ENCODE assay signal across 12 cellular contexts in genomic region chr1:156898151-156898550, GRCh38. TPM values are rescaled to one million over a fixed set of nuclear protein-coding genes. Genes with fewer than 3 reads are reported as not detected.
A peak's percentile ranks its signal among the peaks of the same experiment; 100 is the strongest.
DNase-seq lines count a peak whose midpoint lies in the region; ATAC-seq, FAIRE-seq and TF ChIP-seq lines count a peak whose summit lies in the region.
"Had no signal": no experiment of that assay in that cellular context is flagged by ENCODE, and none has a peak within 500 bp of the region (broad histone marks: within the 10 kb centered on the region; RNA-seq: fewer than 3 reads in every experiment).

No MANE protein-coding gene starts in this region.

- H3K4me1 Mint-ChIP-seq in activated CD4-positive, alpha-beta memory T cell treated with anti-CD3 and anti-CD28 coated beads, Interleukin-2, amount 10 ng/mL, durations not matched to agents 7 days and 5 days, result peaks cover 18% of the 10 kb centered on the region
- peaks cover 4% of the 10 kb centered on the region for H3K4me1 Mint-ChIP-seq in activated CD4-positive, alpha-beta memory T cell treated with anti-CD3 and anti-CD28 coated beads for 36 hours (ENCODE audit: low read depth)
- peaks cover 47% of the 10 kb centered on the region for H3K4me1 Mint-ChIP-seq in type B pancreatic cell (ENCODE audit: unreplicated experiment)

- no peaks in the 10 kb centered on the region for H3K9me3 ChIP-seq in HepG2 (ENCODE audit: low read length)

- POLR2A ChIA-PET in activated CD4-positive, alpha-beta memory T cell treated with anti-CD3 and anti-CD28 coated beads, Interleukin-2, amount 10 ng/mL, durations not matched to agents 7 days and 5 days (lab: Charles Lee), result no interaction called here
- POLR2A ChIA-PET in activated CD4-positive, alpha-beta memory T cell treated with anti-CD3 and anti-CD28 coated beads for 36 hours (lab: Charles Lee), result no interaction called here
- POLR2A ChIA-PET in HepG2 (lab: Yijun Ruan, JAX), result no interaction called here

- 67% methylated on average over 3 of the region's 13 CpGs for WGBS in HepG2 (ENCODE audit: low lambda C conversion rate)

- H3K36me3 ChIP-seq in bronchial epithelial cell (ENCODE audit: control insufficient read depth, insufficient read depth, low read length), result no peaks in the 10 kb centered on the region
- no peaks in the 10 kb centered on the region for H3K36me3 ChIP-seq in HepG2 (replicated peaks in 1 of 2; ENCODE audit: control insufficient read depth in 1 of 2, insufficient read depth in 2 of 2, low read length in 2 of 2)

- no peak overlapping the region for H3K27ac Mint-ChIP-seq in activated CD4-positive, alpha-beta memory T cell treated with anti-CD3 and anti-CD28 coated beads, Interleukin-2, amount 10 ng/mL, durations not matched to agents 7 days and 5 days
- H3K27ac Mint-ChIP-seq in activated CD4-positive, alpha-beta memory T cell treated with anti-CD3 and anti-CD28 coated beads for 36 hours, result no peak overlapping the region
- peak overlapping the region; percentile 71 for H3K27ac Mint-ChIP-seq in type B pancreatic cell

- TF ChIP-seq EP300 in HepG2 (IDR thresholded peaks at IDR 0.05; ENCODE audit: low read depth in 2 of 2, low read length in 2 of 2), result no peak
- TF ChIP-seq EP300 in HepG2 (CRISPR knock-in tag; IDR thresholded peaks at IDR 0.05; ENCODE audit: borderline replicate concordance), result no peak

- TF ChIP-seq RAD21 in HepG2 (CRISPR knock-in tag; IDR thresholded peaks at IDR 0.05), result no peak

- DNase-seq in activated CD4-positive, alpha-beta memory T cell treated with anti-CD3 and anti-CD28 coated beads, Interleukin-2, amount 10 ng/mL, durations not matched to agents 7 days and 5 days, result peak; percentile 20
- no peak for DNase-seq in activated CD4-positive, alpha-beta memory T cell treated with anti-CD3 and anti-CD28 coated beads for 36 hours
- DNase-seq in bronchial epithelial cell (ENCODE audit: low read depth) (peak; percentile 78), HepG2 (ENCODE audit: low spot score) (peak; percentile 29), type B pancreatic cell (ENCODE audit: extremely low spot score, unreplicated experiment) (no peak), RPMI8226 (no peak), ecto neural progenitor cell (ENCODE audit: low spot score) (no peak)
- DNase-seq: glutamatergic neuron, NCI-H748 treated with DMSO at 0.1 percent for 48 hours had no signal

- no peak overlapping the region for H3K27ac ChIP-seq in HepG2 (ENCODE audit: extremely low read length, insufficient read depth, low read length)

- intact Hi-C loops in activated CD4-positive, alpha-beta memory T cell treated with anti-CD3 and anti-CD28 coated beads for 36 hours (cut with micrococcal nuclease), result loop anchor here (10.0 kb wide), 1 partner anchor 213 kb away; no protein-coding TSS in a partner anchor
- intact Hi-C loops in HepG2 (cut with micrococcal nuclease; ENCODE audit: unreplicated experiment), result no loop called here

- FAIRE-seq in bronchial epithelial cell (lab: Jason Lieb, UNC), result no peak
- FAIRE-seq in HepG2 (lab: Jason Lieb, UNC), result no peak
- FAIRE-seq: A204.1 had no signal

- H3K27me3 ChIP-seq in bronchial epithelial cell (ENCODE audit: control insufficient read depth, insufficient read depth, low read length) (no peaks in the 10 kb centered on the region), HepG2 (ENCODE audit: control insufficient read depth in 1 of 2, insufficient read depth in 2 of 2, low read length in 2 of 2) (peaks cover 6 to 88% of the 10 kb centered on the region in 2 experiments)

- no peak overlapping the region for H2AFZ ChIP-seq in HepG2 (ENCODE audit: low read length)

- no peaks in the 10 kb centered on the region for H3K36me3 Mint-ChIP-seq in activated CD4-positive, alpha-beta memory T cell treated with anti-CD3 and anti-CD28 coated beads, Interleukin-2, amount 10 ng/mL, durations not matched to agents 7 days and 5 days (ENCODE audit: low read depth)
- no peaks in the 10 kb centered on the region for H3K36me3 Mint-ChIP-seq in activated CD4-positive, alpha-beta memory T cell treated with anti-CD3 and anti-CD28 coated beads for 36 hours
- no peaks in the 10 kb centered on the region for H3K36me3 Mint-ChIP-seq in type B pancreatic cell

- no TSS peak for BruUV-seq in HepG2 (replicated peaks; lab: Mats Ljungman, UMichigan)

- H3K4me1 ChIP-seq in HepG2 (ENCODE audit: insufficient read depth, low read length), result peaks cover 28% of the 10 kb centered on the region

- no peak for TF ChIP-seq POLR2A in HepG2 (IDR thresholded peaks at IDR 0.05; ENCODE audit: insufficient read depth in 1 of 2, low read depth in 2 of 2, low read length in 2 of 2)

- no peaks in the 10 kb centered on the region for H4K20me1 ChIP-seq in HepG2 (ENCODE audit: insufficient read depth, low read length)

- H3K9ac ChIP-seq in HepG2 (ENCODE audit: insufficient read depth, low read depth, low read length), result no peak overlapping the region

- H3K4me3 ChIP-seq in bronchial epithelial cell (ENCODE audit: low read depth, low read length) (no peak overlapping the region), HepG2 (replicated peaks in 1 of 3; ENCODE audit: insufficient read depth in 1 of 3, low read depth in 2 of 3, low read length in 3 of 3) (0 out of 6 replicates have a peak overlapping the region, but pooled peaks of 1 of the 3 experiments have one; percentile 3)

- H3K9me3 Mint-ChIP-seq in activated CD4-positive, alpha-beta memory T cell treated with anti-CD3 and anti-CD28 coated beads, Interleukin-2, amount 10 ng/mL, durations not matched to agents 7 days and 5 days, result no peaks in the 10 kb centered on the region
- no peaks in the 10 kb centered on the region for H3K9me3 Mint-ChIP-seq in activated CD4-positive, alpha-beta memory T cell treated with anti-CD3 and anti-CD28 coated beads for 36 hours
- H3K9me3 Mint-ChIP-seq in type B pancreatic cell, result no peaks in the 10 kb centered on the region

- CTCF ChIA-PET in activated CD4-positive, alpha-beta memory T cell treated with anti-CD3 and anti-CD28 coated beads, Interleukin-2, amount 10 ng/mL, durations not matched to agents 7 days and 5 days (lab: Charles Lee), result interaction anchor here (0.9 to 1.1 kb wide), 2 partner anchors 30 to 64 kb away, joined by 3 read pairs; no protein-coding TSS in a partner anchor
- CTCF ChIA-PET in activated CD4-positive, alpha-beta memory T cell treated with anti-CD3 and anti-CD28 coated beads for 36 hours (lab: Charles Lee), result interaction anchor here (1.0 to 1.9 kb wide), 6 partner anchors 8 to 101 kb away, joined by 3 to 9 read pairs (median 4); no protein-coding TSS in a partner anchor
- CTCF ChIA-PET in HepG2 (lab: Yijun Ruan, JAX; ENCODE audit: low intra/inter-chr PET ratio, low total read pairs), result no interaction called here

- H3K4me3 Mint-ChIP-seq in activated CD4-positive, alpha-beta memory T cell treated with anti-CD3 and anti-CD28 coated beads, Interleukin-2, amount 10 ng/mL, durations not matched to agents 7 days and 5 days, result no peak overlapping the region
- no peak overlapping the region for H3K4me3 Mint-ChIP-seq in activated CD4-positive, alpha-beta memory T cell treated with anti-CD3 and anti-CD28 coated beads for 36 hours
- H3K4me3 Mint-ChIP-seq in type B pancreatic cell, result no peak overlapping the region

- H3K79me2 ChIP-seq in HepG2 (ENCODE audit: insufficient read depth, low read length), result no peaks in the 10 kb centered on the region

- H3K4me2 ChIP-seq in HepG2 (ENCODE audit: low read depth, low read length), result peak overlapping the region; percentile 58

- peak; percentile 66 for ATAC-seq in HepG2
- ATAC-seq in HG03097 (IDR thresholded peaks at IDR 0.05; ENCODE audit: low FRiP score, unreplicated experiment), result no peak

- in situ Hi-C loops in HepG2 (cut with HindIII; ENCODE audit: extremely low pct_ligation_motif_present, low pct_unique_long_range_greater_than_20kb), result no loop called here

- peaks cover 43% of the 10 kb centered on the region for H3K27me3 Mint-ChIP-seq in activated CD4-positive, alpha-beta memory T cell treated with anti-CD3 and anti-CD28 coated beads, Interleukin-2, amount 10 ng/mL, durations not matched to agents 7 days and 5 days
- H3K27me3 Mint-ChIP-seq in activated CD4-positive, alpha-beta memory T cell treated with anti-CD3 and anti-CD28 coated beads for 36 hours, result peaks cover 37% of the 10 kb centered on the region
- peaks cover 50% of the 10 kb centered on the region for H3K27me3 Mint-ChIP-seq in type B pancreatic cell

- TF ChIP-seq CTCF in bronchial epithelial cell (IDR thresholded peaks at IDR 0.05; ENCODE audit: insufficient read depth, low read length, severe bottlenecking) (no peak), HepG2 (CRISPR knock-in tag; IDR thresholded peaks at IDR 0.05) (no peak), type B pancreatic cell (conservative IDR thresholded peaks at IDR 0.05) (no peak)

RNA-seq across cellular contexts. Expression of gene PEAR1, which starts 4.6 kb away (rescaled TPM):
- under 1 TPM in 1 of 2 experiments, not detected in 1; 0.05 TPM for total RNA-seq in activated CD4-positive, alpha-beta memory T cell treated with anti-CD3 and anti-CD28 coated beads, Interleukin-2, amount 10 ng/mL, durations not matched to agents 7 days and 5 days
- total RNA-seq in activated CD4-positive, alpha-beta memory T cell treated with anti-CD3 and anti-CD28 coated beads for 36 hours, result not detected
- 1.8 TPM in 2 replicates for total RNA-seq in bronchial epithelial cell
- 0.06 and 0.27 TPM in 2 replicates for total RNA-seq in HepG2 (2016; rRNA removed; fragmentation: Illumina TruSeq; extraction: Trizol)
- not detected in 2 replicates for total RNA-seq in HepG2 (2016; cell fraction: cytosol; rRNA removed; fragmentation: Illumina TruSeq; extraction: Trizol; ENCODE audit: low read depth)
- total RNA-seq in HepG2 (2016; cell fraction: insoluble cytoplasmic fraction; rRNA removed; fragmentation: Illumina TruSeq; extraction: Trizol), result 0.09 TPM in 1 of 2 replicates, not detected in the other
- total RNA-seq in HepG2 (2016; cell fraction: membrane; rRNA removed; fragmentation: Illumina TruSeq; extraction: Trizol), result 0.07 TPM in 1 of 2 replicates, not detected in the other
- not detected in 2 replicates for total RNA-seq in HepG2 (2016; cell fraction: nucleus; rRNA removed; fragmentation: Illumina TruSeq; extraction: Trizol)
- polyA plus RNA-seq in HepG2 (2011; rRNA removed), result 0.39 and 0.41 TPM in 2 replicates
- polyA plus RNA-seq in HepG2 (2011; cell fraction: cytosol; rRNA removed), result 0.12 and 0.20 TPM in 2 replicates
- polyA plus RNA-seq in HepG2 (2011; cell fraction: nucleus; rRNA removed), result 1.7 and 2.6 TPM in 2 replicates
- 0.03 and 0.21 TPM in 2 replicates for polyA plus RNA-seq in HepG2 (2012)
- 0.10 TPM in 1 of 2 replicates, not detected in the other for polyA plus RNA-seq in HepG2 (2016; cell fraction: cytosol; fragmentation: Illumina TruSeq; extraction: Trizol; ENCODE audit: low read depth)
- not detected in 2 replicates for polyA plus RNA-seq in HepG2 (2016; cell fraction: insoluble cytoplasmic fraction; fragmentation: Illumina TruSeq; extraction: Trizol; ENCODE audit: low read depth)
- polyA plus RNA-seq in HepG2 (2016; cell fraction: membrane; fragmentation: Illumina TruSeq; extraction: Trizol; ENCODE audit: low read depth), result 0.06 and 0.17 TPM in 2 replicates
- polyA plus RNA-seq in HepG2 (2016; cell fraction: nucleus; fragmentation: Illumina TruSeq; extraction: Trizol; ENCODE audit: insufficient read depth, low read depth), result 0.79 and 1.1 TPM in 2 replicates
- 0.20 and 0.98 TPM in 2 replicates for polyA minus RNA-seq in HepG2 (2011; rRNA and poly(A)+ RNA removed; ENCODE audit: low replicate concordance)
- not detected in 2 replicates for polyA minus RNA-seq in HepG2 (2011; cell fraction: cytosol; rRNA and poly(A)+ RNA removed)
- polyA minus RNA-seq in HepG2 (2011; cell fraction: nucleus; rRNA and poly(A)+ RNA removed), result 0.13 and 0.50 TPM in 2 replicates
- 0.14 and 11.7 TPM in 2 replicates for total RNA-seq in type B pancreatic cell (ENCODE audit: low replicate concordance)

RNA-seq across cellular contexts. Expression of gene LRRC71, which starts 22.3 kb away (rescaled TPM):
- not detected for total RNA-seq in activated CD4-positive, alpha-beta memory T cell treated with anti-CD3 and anti-CD28 coated beads, Interleukin-2, amount 10 ng/mL, durations not matched to agents 7 days and 5 days
- total RNA-seq in activated CD4-positive, alpha-beta memory T cell treated with anti-CD3 and anti-CD28 coated beads for 36 hours, result not detected
- total RNA-seq in bronchial epithelial cell (not detected in 2 replicates), HepG2 (2016; rRNA removed; fragmentation: Illumina TruSeq; extraction: Trizol) (not detected in 2 replicates), type B pancreatic cell (ENCODE audit: low replicate concordance) (0.58 TPM in 1 of 2 replicates, not detected in the other)
- total RNA-seq in HepG2 (2016; cell fraction: cytosol; rRNA removed; fragmentation: Illumina TruSeq; extraction: Trizol; ENCODE audit: low read depth), result not detected in 2 replicates
- not detected in 2 replicates for total RNA-seq in HepG2 (2016; cell fraction: insoluble cytoplasmic fraction; rRNA removed; fragmentation: Illumina TruSeq; extraction: Trizol)
- not detected in 2 replicates for total RNA-seq in HepG2 (2016; cell fraction: membrane; rRNA removed; fragmentation: Illumina TruSeq; extraction: Trizol)
- not detected in 2 replicates for total RNA-seq in HepG2 (2016; cell fraction: nucleus; rRNA removed; fragmentation: Illumina TruSeq; extraction: Trizol)
- polyA plus RNA-seq in HepG2 (2011; rRNA removed), result not detected in 2 replicates
- polyA plus RNA-seq in HepG2 (2011; cell fraction: cytosol; rRNA removed), result not detected in 2 replicates
- not detected in 2 replicates for polyA plus RNA-seq in HepG2 (2011; cell fraction: nucleus; rRNA removed)
- not detected in 2 replicates for polyA plus RNA-seq in HepG2 (2012)
- polyA plus RNA-seq in HepG2 (2016; cell fraction: cytosol; fragmentation: Illumina TruSeq; extraction: Trizol; ENCODE audit: low read depth), result not detected in 2 replicates
- not detected in 2 replicates for polyA plus RNA-seq in HepG2 (2016; cell fraction: insoluble cytoplasmic fraction; fragmentation: Illumina TruSeq; extraction: Trizol; ENCODE audit: low read depth)
- not detected in 2 replicates for polyA plus RNA-seq in HepG2 (2016; cell fraction: membrane; fragmentation: Illumina TruSeq; extraction: Trizol; ENCODE audit: low read depth)
- polyA plus RNA-seq in HepG2 (2016; cell fraction: nucleus; fragmentation: Illumina TruSeq; extraction: Trizol; ENCODE audit: insufficient read depth, low read depth), result not detected in 2 replicates
- polyA minus RNA-seq in HepG2 (2011; rRNA and poly(A)+ RNA removed; ENCODE audit: low replicate concordance), result not detected in 2 replicates
- not detected in 2 replicates for polyA minus RNA-seq in HepG2 (2011; cell fraction: cytosol; rRNA and poly(A)+ RNA removed)
- not detected in 2 replicates for polyA minus RNA-seq in HepG2 (2011; cell fraction: nucleus; rRNA and poly(A)+ RNA removed)
- total RNA-seq: activated CD8-positive, alpha-beta memory T cell treated with anti-CD3 and anti-CD28 coated beads for 36 hours had no signal

RNA-seq across cellular contexts. Expression of gene NTRK1, which starts 37.5 kb away (rescaled TPM):
- 1 to 10 TPM; 1.6 to 1.8 TPM for total RNA-seq in activated CD4-positive, alpha-beta memory T cell treated with anti-CD3 and anti-CD28 coated beads, Interleukin-2, amount 10 ng/mL, durations not matched to agents 7 days and 5 days
- total RNA-seq in activated CD4-positive, alpha-beta memory T cell treated with anti-CD3 and anti-CD28 coated beads for 36 hours, result 1 to 10 TPM; 6.4 to 6.7 TPM
- not detected in 2 replicates for total RNA-seq in bronchial epithelial cell
- not detected in 2 replicates for total RNA-seq in HepG2 (2016; rRNA removed; fragmentation: Illumina TruSeq; extraction: Trizol)
- total RNA-seq in HepG2 (2016; cell fraction: cytosol; rRNA removed; fragmentation: Illumina TruSeq; extraction: Trizol; ENCODE audit: low read depth), result not detected in 2 replicates
- not detected in 2 replicates for total RNA-seq in HepG2 (2016; cell fraction: insoluble cytoplasmic fraction; rRNA removed; fragmentation: Illumina TruSeq; extraction: Trizol)
- not detected in 2 replicates for total RNA-seq in HepG2 (2016; cell fraction: membrane; rRNA removed; fragmentation: Illumina TruSeq; extraction: Trizol)
- total RNA-seq in HepG2 (2016; cell fraction: nucleus; rRNA removed; fragmentation: Illumina TruSeq; extraction: Trizol), result not detected in 2 replicates
- polyA plus RNA-seq in HepG2 (2011; rRNA removed), result not detected in 2 replicates
- polyA plus RNA-seq in HepG2 (2011; cell fraction: cytosol; rRNA removed), result not detected in 2 replicates
- not detected in 2 replicates for polyA plus RNA-seq in HepG2 (2011; cell fraction: nucleus; rRNA removed)
- polyA plus RNA-seq in HepG2 (2012), result not detected in 2 replicates
- polyA plus RNA-seq in HepG2 (2016; cell fraction: cytosol; fragmentation: Illumina TruSeq; extraction: Trizol; ENCODE audit: low read depth), result not detected in 2 replicates
- not detected in 2 replicates for polyA plus RNA-seq in HepG2 (2016; cell fraction: insoluble cytoplasmic fraction; fragmentation: Illumina TruSeq; extraction: Trizol; ENCODE audit: low read depth)
- not detected in 2 replicates for polyA plus RNA-seq in HepG2 (2016; cell fraction: membrane; fragmentation: Illumina TruSeq; extraction: Trizol; ENCODE audit: low read depth)
- not detected in 2 replicates for polyA plus RNA-seq in HepG2 (2016; cell fraction: nucleus; fragmentation: Illumina TruSeq; extraction: Trizol; ENCODE audit: insufficient read depth, low read depth)
- 0.08 and 0.19 TPM in 2 replicates for polyA minus RNA-seq in HepG2 (2011; rRNA and poly(A)+ RNA removed; ENCODE audit: low replicate concordance)
- not detected in 2 replicates for polyA minus RNA-seq in HepG2 (2011; cell fraction: cytosol; rRNA and poly(A)+ RNA removed)
- polyA minus RNA-seq in HepG2 (2011; cell fraction: nucleus; rRNA and poly(A)+ RNA removed), result not detected in 2 replicates
- 0.12 and 6.6 TPM in 2 replicates for total RNA-seq in type B pancreatic cell (ENCODE audit: low replicate concordance)

RNA-seq across cellular contexts. Expression of gene INSRR, which starts 39.2 kb away (rescaled TPM):
- under 1 TPM; 0.08 to 0.13 TPM for total RNA-seq in activated CD4-positive, alpha-beta memory T cell treated with anti-CD3 and anti-CD28 coated beads, Interleukin-2, amount 10 ng/mL, durations not matched to agents 7 days and 5 days
- under 1 TPM; 0.05 to 0.14 TPM for total RNA-seq in activated CD4-positive, alpha-beta memory T cell treated with anti-CD3 and anti-CD28 coated beads for 36 hours
- not detected in 2 replicates for total RNA-seq in bronchial epithelial cell
- not detected in 2 replicates for total RNA-seq in HepG2 (2016; rRNA removed; fragmentation: Illumina TruSeq; extraction: Trizol)
- total RNA-seq in HepG2 (2016; cell fraction: cytosol; rRNA removed; fragmentation: Illumina TruSeq; extraction: Trizol; ENCODE audit: low read depth), result not detected in 2 replicates
- not detected in 2 replicates for total RNA-seq in HepG2 (2016; cell fraction: insoluble cytoplasmic fraction; rRNA removed; fragmentation: Illumina TruSeq; extraction: Trizol)
- not detected in 2 replicates for total RNA-seq in HepG2 (2016; cell fraction: membrane; rRNA removed; fragmentation: Illumina TruSeq; extraction: Trizol)
- not detected in 2 replicates for total RNA-seq in HepG2 (2016; cell fraction: nucleus; rRNA removed; fragmentation: Illumina TruSeq; extraction: Trizol)
- polyA plus RNA-seq in HepG2 (2011; rRNA removed), result not detected in 2 replicates
- not detected in 2 replicates for polyA plus RNA-seq in HepG2 (2011; cell fraction: cytosol; rRNA removed)
- polyA plus RNA-seq in HepG2 (2011; cell fraction: nucleus; rRNA removed), result not detected in 2 replicates
- polyA plus RNA-seq in HepG2 (2012), result not detected in 2 replicates
- polyA plus RNA-seq in HepG2 (2016; cell fraction: cytosol; fragmentation: Illumina TruSeq; extraction: Trizol; ENCODE audit: low read depth), result not detected in 2 replicates
- polyA plus RNA-seq in HepG2 (2016; cell fraction: insoluble cytoplasmic fraction; fragmentation: Illumina TruSeq; extraction: Trizol; ENCODE audit: low read depth), result not detected in 2 replicates
- polyA plus RNA-seq in HepG2 (2016; cell fraction: membrane; fragmentation: Illumina TruSeq; extraction: Trizol; ENCODE audit: low read depth), result not detected in 2 replicates
- polyA plus RNA-seq in HepG2 (2016; cell fraction: nucleus; fragmentation: Illumina TruSeq; extraction: Trizol; ENCODE audit: insufficient read depth, low read depth), result not detected in 2 replicates
- polyA minus RNA-seq in HepG2 (2011; rRNA and poly(A)+ RNA removed; ENCODE audit: low replicate concordance), result not detected in 2 replicates
- not detected in 2 replicates for polyA minus RNA-seq in HepG2 (2011; cell fraction: cytosol; rRNA and poly(A)+ RNA removed)
- polyA minus RNA-seq in HepG2 (2011; cell fraction: nucleus; rRNA and poly(A)+ RNA removed), result not detected in 2 replicates
- total RNA-seq in type B pancreatic cell (ENCODE audit: low replicate concordance), result 1.7 TPM in 1 of 2 replicates, not detected in the other
- total RNA-seq: activated CD8-positive, alpha-beta memory T cell treated with anti-CD3 and anti-CD28 coated beads for 36 hours had no signal

Comparison
In these comparisons a context has a peak if more than half of its experiments do, and no peak if none do; other contexts are left out.
1. DNase-seq: peak in activated CD4-positive, alpha-beta memory T cell treated with anti-CD3 and anti-CD28 coated beads, Interleukin-2, amount 10 ng/mL, durations not matched to agents 7 days and 5 days (single experiment), bronchial epithelial cell (single experiment) and HepG2 (single experiment); none in activated CD4-positive, alpha-beta memory T cell treated with anti-CD3 and anti-CD28 coated beads for 36 hours (single experiment), type B pancreatic cell (single experiment), RPMI8226 (single experiment) and ecto neural progenitor cell (single experiment).